ENCODE assay signal across 24 cellular contexts in the genomic region with DNA sequence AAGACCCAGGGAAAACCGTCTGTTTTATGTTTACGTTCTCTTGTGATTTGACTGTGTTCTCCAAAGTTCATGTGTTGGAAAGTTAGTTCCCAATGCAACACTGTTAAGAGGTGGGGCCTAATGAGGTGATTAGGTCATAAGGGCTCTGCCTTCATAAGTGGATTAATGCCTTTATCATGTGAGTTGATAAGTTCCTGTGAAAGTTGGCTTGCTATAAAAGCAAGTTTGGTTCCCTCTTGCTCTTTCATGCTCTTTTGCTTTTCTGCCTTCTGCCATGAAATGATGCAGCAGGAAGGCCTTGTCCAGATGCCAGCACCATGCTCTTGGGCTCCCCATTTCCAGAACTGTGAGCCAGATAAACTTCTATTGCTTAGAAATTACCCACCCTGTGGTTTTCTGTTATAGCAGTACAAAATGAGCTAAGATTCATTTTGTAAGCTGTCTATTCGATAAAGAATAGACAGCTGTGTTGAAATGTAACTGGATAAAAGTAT. TPM values are rescaled to one million over a fixed set of nuclear protein-coding genes. Genes with fewer than 3 reads are reported as not detected.
DNase-seq lines count a peak whose midpoint lies in the region; ATAC-seq and TF ChIP-seq lines count a peak whose summit lies in the region.
"Had no signal": no experiment of that assay in that cellular context is flagged by ENCODE, and none has a peak within 500 bp of the region (broad histone marks: within the 10 kb centered on the region; RNA-seq: fewer than 3 reads in every experiment).

No MANE protein-coding gene starts in this region.

- no peak for DNase-seq in activated CD8-positive, alpha-beta memory T cell treated with anti-CD3 and anti-CD28 coated beads, Interleukin-2, amount 10 ng/mL, durations not matched to agents 7 days and 5 days
- DNase-seq in activated CD8-positive, alpha-beta memory T cell treated with anti-CD3 and anti-CD28 coated beads, Interleukin-2, amount 50 U/mL, for 4 hours = no peak
- DNase-seq in endodermal cell (peak; percentile 44), posterior vena cava (ENCODE audit: low spot score) (peak; percentile 57), 8988T (no peak), nucleus accumbens (lab: John Stamatoyannopoulos, UW) (no peak)
- DNase-seq: activated CD4-positive, CD25-positive, alpha-beta regulatory T cell treated with anti-CD3 and anti-CD28 coated beads, Interleukin-2, amount 50 U/mL, for 72 hours; activated CD8-positive, alpha-beta memory T cell treated with anti-CD3 and anti-CD28 coated beads, Interleukin-2, amount 50 U/mL, for 48 hours; activated naive CD4-positive, alpha-beta T cell treated with anti-CD3 and anti-CD28 coated beads for 36 hours; body of pancreas; DND-41; left lung; naive thymus-derived CD4-positive, alpha-beta T cell; NCI-H2107; NCI-H524 treated with DMSO at 0.1 percent for 48 hours; retina; SJCRH30; stimulated activated CD4-positive, alpha-beta T cell treated with anti-CD3 and anti-CD28 coated beads, Interleukin-15, amount 100 ng/mL, for 24 hours had no signal

- H3K27me3 ChIP-seq in endodermal cell (ENCODE audit: control insufficient read depth, insufficient read depth, low read length, poor library complexity, severe bottlenecking) = no peaks in the 10 kb centered on the region
- H3K27me3 ChIP-seq: body of pancreas, gastroesophageal sphincter, left lung, SJCRH30 had no signal

- no peaks in the 10 kb centered on the region for H3K9me3 ChIP-seq in endodermal cell (ENCODE audit: control insufficient read depth, low read length)
- H3K9me3 ChIP-seq: body of pancreas, gastroesophageal sphincter, left lung, SJCRH30 had no signal

- CTCF ChIA-PET in activated CD8-positive, alpha-beta memory T cell treated with anti-CD3 and anti-CD28 coated beads, Interleukin-2, amount 10 ng/mL, durations not matched to agents 7 days and 5 days (lab: Charles Lee) = no interaction called here

- H3K4me3 ChIP-seq in endodermal cell (ENCODE audit: low read length) = peak overlapping the region; percentile 5
- H3K4me3 ChIP-seq: body of pancreas, coronary artery, gastroesophageal sphincter, K562, left lung, SJCRH30 had no signal

- no peak for TF ChIP-seq CTCF in endodermal cell (conservative IDR thresholded peaks at IDR 0.05)

- H3K27ac Mint-ChIP-seq in activated CD8-positive, alpha-beta memory T cell treated with anti-CD3 and anti-CD28 coated beads, Interleukin-2, amount 10 ng/mL, durations not matched to agents 7 days and 5 days = no peak overlapping the region
- peak overlapping the region; percentile 62 for H3K27ac Mint-ChIP-seq in endodermal cell

- no peaks in the 10 kb centered on the region for H3K4me1 ChIP-seq in endodermal cell (ENCODE audit: control insufficient read depth, insufficient read depth, low read length)
- H3K4me1 ChIP-seq: body of pancreas, left lung, SJCRH30 had no signal

- peaks cover 17% of the 10 kb centered on the region for H3K36me3 Mint-ChIP-seq in activated CD8-positive, alpha-beta memory T cell treated with anti-CD3 and anti-CD28 coated beads, Interleukin-2, amount 10 ng/mL, durations not matched to agents 7 days and 5 days
- no peaks in the 10 kb centered on the region for H3K36me3 Mint-ChIP-seq in endodermal cell (ENCODE audit: low read depth)

- no peak overlapping the region for H3K27ac ChIP-seq in endodermal cell (ENCODE audit: low read depth, low read length)
- H3K27ac ChIP-seq: body of pancreas, coronary artery, gastroesophageal sphincter, left lung, SJCRH30 had no signal

- H3K4me3 Mint-ChIP-seq in activated CD8-positive, alpha-beta memory T cell treated with anti-CD3 and anti-CD28 coated beads, Interleukin-2, amount 10 ng/mL, durations not matched to agents 7 days and 5 days = peak overlapping the region; percentile 0
- no peak overlapping the region for H3K4me3 Mint-ChIP-seq in endodermal cell
- H3K4me3 Mint-ChIP-seq: activated naive CD4-positive, alpha-beta T cell treated with anti-CD3 and anti-CD28 coated beads for 36 hours; CD14-positive monocyte had no signal

- intact Hi-C loops in posterior vena cava (cut with DNase I) = no loop called here

- peaks cover 16% of the 10 kb centered on the region for H3K4me1 Mint-ChIP-seq in activated CD8-positive, alpha-beta memory T cell treated with anti-CD3 and anti-CD28 coated beads, Interleukin-2, amount 10 ng/mL, durations not matched to agents 7 days and 5 days
- H3K4me1 Mint-ChIP-seq in endodermal cell = peaks cover 11% of the 10 kb centered on the region
- H3K4me1 Mint-ChIP-seq: CD14-positive monocyte had no signal

- H3K36me3 ChIP-seq in endodermal cell (ENCODE audit: control insufficient read depth, insufficient read depth, low read length) = no peaks in the 10 kb centered on the region
- H3K36me3 ChIP-seq: gastroesophageal sphincter, left lung, SJCRH30 had no signal

- peaks cover 4% of the 10 kb centered on the region for H3K9me3 Mint-ChIP-seq in activated CD8-positive, alpha-beta memory T cell treated with anti-CD3 and anti-CD28 coated beads, Interleukin-2, amount 10 ng/mL, durations not matched to agents 7 days and 5 days (ENCODE audit: low read depth)
- no peaks in the 10 kb centered on the region for H3K9me3 Mint-ChIP-seq in endodermal cell
- H3K9me3 Mint-ChIP-seq: activated naive CD4-positive, alpha-beta T cell treated with anti-CD3 and anti-CD28 coated beads for 36 hours had no signal

- WGBS in endodermal cell (ENCODE audit: insufficient coverage in 1 of 2, insufficient read length in 1 of 2), 2 experiments = 85 to 94% methylated on average over 2 to 3 of the region's 3 CpGs

- no peak overlapping the region for H3K9ac ChIP-seq in endodermal cell (ENCODE audit: extremely low read depth, low read length, poor library complexity, severe bottlenecking)

- no peak for ATAC-seq in activated CD8-positive, alpha-beta memory T cell treated with anti-CD3 and anti-CD28 coated beads, Interleukin-2, amount 10 ng/mL, durations not matched to agents 7 days and 5 days
- ATAC-seq in HG02798 (IDR thresholded peaks at IDR 0.05; ENCODE audit: poor library complexity, unreplicated experiment) (peak; percentile 13), HG03139 (IDR thresholded peaks at IDR 0.05; ENCODE audit: unreplicated experiment) (no peak)
- ATAC-seq: body of pancreas; gastroesophageal sphincter; K562; left lung; naive thymus-derived CD4-positive, alpha-beta T cell had no signal

- no peaks in the 10 kb centered on the region for H3K27me3 Mint-ChIP-seq in activated CD8-positive, alpha-beta memory T cell treated with anti-CD3 and anti-CD28 coated beads, Interleukin-2, amount 10 ng/mL, durations not matched to agents 7 days and 5 days
- no peaks in the 10 kb centered on the region for H3K27me3 Mint-ChIP-seq in endodermal cell (ENCODE audit: insufficient read depth)
- H3K27me3 Mint-ChIP-seq: naive thymus-derived CD4-positive, alpha-beta T cell had no signal

RNA-seq across cellular contexts. Expression of a gene that starts 41.9 kb away (rescaled TPM):
- 10 to 100 TPM; 14.5 to 18.3 TPM for total RNA-seq in activated CD8-positive, alpha-beta memory T cell treated with anti-CD3 and anti-CD28 coated beads, Interleukin-2, amount 10 ng/mL, durations not matched to agents 7 days and 5 days
- 1 to 10 TPM; 2.2 to 3.6 TPM for total RNA-seq in endodermal cell
- polyA plus RNA-seq in endodermal cell (2013, experiment 1 of 2) = 1.4 TPM
- 1.2 TPM for polyA plus RNA-seq in endodermal cell (2013, experiment 2 of 2)
- 10 to 100 TPM; 29.3 to 43.2 TPM for total RNA-seq in posterior vena cava
- polyA plus RNA-seq: K562 had no signal

Comparison
In these comparisons a context has a peak if more than half of its experiments do, and no peak if none do; other contexts are left out.
1. DNase-seq: peak in endodermal cell (single experiment) and posterior vena cava (single experiment); none in activated CD8-positive, alpha-beta memory T cell treated with anti-CD3 and anti-CD28 coated beads, Interleukin-2, amount 10 ng/mL, durations not matched to agents 7 days and 5 days (single experiment), activated CD8-positive, alpha-beta memory T cell treated with anti-CD3 and anti-CD28 coated beads, Interleukin-2, amount 50 U/mL, for 4 hours (single experiment), 8988T (single experiment) and nucleus accumbens (0 of 56).